In the genomic region with DNA sequence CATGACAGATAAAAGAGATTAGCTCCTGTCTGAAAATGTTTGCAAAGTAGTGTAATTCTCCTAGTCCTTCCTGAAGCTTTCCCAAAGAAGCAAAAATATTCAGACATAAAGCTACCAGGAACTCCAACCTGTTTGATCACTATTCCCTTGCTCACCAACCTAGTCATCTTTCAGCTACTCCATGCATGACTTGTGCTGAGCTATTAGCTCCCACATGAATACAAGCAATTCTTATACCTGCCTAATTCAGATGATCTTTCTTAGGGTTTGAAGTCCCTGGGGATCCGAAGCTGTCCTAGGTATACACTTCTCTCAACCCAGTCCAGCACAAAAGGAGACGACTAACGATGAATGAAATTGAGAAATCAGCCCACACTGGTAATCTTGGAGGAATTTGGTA, we compare ENCODE assay signal across 8 cellular contexts. TPM values are rescaled to one million over a fixed set of nuclear protein-coding genes. Genes with fewer than 3 reads are reported as not detected.
DNase-seq lines count a peak whose midpoint lies in the region; ATAC-seq, FAIRE-seq and TF ChIP-seq lines count a peak whose summit lies in the region.

No MANE protein-coding gene starts in this region.

- TF ChIP-seq CTCF in AG09309 (IDR thresholded peaks at IDR 0.05; ENCODE audit: control insufficient read depth, insufficient read depth, low read depth, low read length, missing control alignments): no peak
- no peak for TF ChIP-seq CTCF in ascending aorta (IDR thresholded peaks at IDR 0.05)
- no peak for TF ChIP-seq CTCF in GM10266 (IDR thresholded peaks at IDR 0.05; ENCODE audit: control insufficient read depth, insufficient read depth, low read depth, missing control alignments)

- H3K4me3 ChIP-seq in AG09309 (ENCODE audit: control insufficient read depth, low read depth, low read length) (peak overlapping the region; percentile 72), ascending aorta (peak overlapping the region; percentile 59 to 62)

- ATAC-seq in HG03457 (IDR thresholded peaks at IDR 0.05; ENCODE audit: unreplicated experiment): no peak
- no peak for ATAC-seq in HG03139 (IDR thresholded peaks at IDR 0.05; ENCODE audit: unreplicated experiment)

- H3K27ac ChIP-seq in ascending aorta: peak overlapping the region; percentile 80 to 86
- peak overlapping the region; percentile 94 for H3K27ac ChIP-seq in temporal lobe (ENCODE audit: low read depth, low read length)

- peak; percentile 88 for FAIRE-seq in HTR-8/SVneo (lab: Jason Lieb, UNC)

- peaks cover 0 to 7% of the 10 kb centered on the region in 2 donors for H3K4me1 ChIP-seq in ascending aorta

- intact Hi-C loops in ascending aorta (cut with DNase I): loop anchor here (1.0 to 2.0 kb wide), 3 partner anchors 16 to 127 kb away; no protein-coding TSS in a partner anchor

- no peaks in the 10 kb centered on the region for H3K36me3 ChIP-seq in ascending aorta

- no peaks in the 10 kb centered on the region for H3K9me3 ChIP-seq in ascending aorta

- DNase-seq in AG09309 (ENCODE audit: low read depth) (no peak), HTR-8/SVneo (ENCODE audit: insufficient read length, low spot score) (no peak), ascending aorta (ENCODE audit: low spot score in 2 of 2) (no peak), kidney tubule cell (ENCODE audit: low spot score) (peak; percentile 95), GM10266 (ENCODE audit: extremely low spot score) (no peak)

- no peaks in the 10 kb centered on the region for H3K27me3 ChIP-seq in ascending aorta

RNA-seq across cellular contexts. Expression of gene PTGR2, which starts 0.7 kb away (rescaled TPM):
- total RNA-seq in ascending aorta (2.3 TPM), temporal lobe (7.9 TPM)

RNA-seq across cellular contexts. Expression of gene ZNF410, which starts 35.7 kb away (rescaled TPM):
- 33.6 TPM for total RNA-seq in ascending aorta
- total RNA-seq in temporal lobe: 47.2 TPM
